8 cellular contexts compared by ENCODE assay signal in genomic region chr12:6745751-6746525, GRCh38. TPM values are rescaled to one million over a fixed set of nuclear protein-coding genes. Genes with fewer than 3 reads are reported as not detected.
DNase-seq lines count a peak whose midpoint lies in the region; ATAC-seq and TF ChIP-seq lines count a peak whose summit lies in the region.

No MANE protein-coding gene starts in this region.

- peak; percentile 96 to 97 for DNase-seq in AML-193 (lab: John Stamatoyannopoulos, UW)
- DNase-seq in HT1080 (ENCODE audit: low read depth), result peak; percentile 26
- DNase-seq in activated CD8-positive, alpha-beta T cell treated with anti-CD3 and anti-CD28 coated beads for 36 hours, result peak; percentile 47
- peak in 1 of 3 donors; percentile 60 for DNase-seq in right lobe of liver
- no peak for DNase-seq in adrenal gland
- no peak for DNase-seq in DMS79 treated with DMSO at 0.1 percent for 48 hours (lab: John Stamatoyannopoulos, UW)
- no peak for DNase-seq in NCI-H2227 treated with DMSO at 0.1 percent for 48 hours (lab: John Stamatoyannopoulos, UW)
- DNase-seq in NCI-H82 (lab: John Stamatoyannopoulos, UW), result no peak

- peak; percentile 86 for ATAC-seq in activated CD8-positive, alpha-beta T cell treated with anti-CD3 and anti-CD28 coated beads for 36 hours
- ATAC-seq in right lobe of liver, result peak; percentile 48 to 71 (median 62)

- H3K9me3 ChIP-seq in right lobe of liver (no peaks in the 10 kb centered on the region), adrenal gland (replicated peaks in 1 of 3) (no peaks in the 10 kb centered on the region)

- no peak for TF ChIP-seq CTCF in activated CD8-positive, alpha-beta T cell treated with anti-CD3 and anti-CD28 coated beads for 36 hours (IDR thresholded peaks at IDR 0.05)
- TF ChIP-seq CTCF in right lobe of liver (IDR thresholded peaks at IDR 0.05) (no peak), adrenal gland (IDR thresholded peaks at IDR 0.05) (no peak)

- intact Hi-C loops in activated CD8-positive, alpha-beta T cell treated with anti-CD3 and anti-CD28 coated beads for 36 hours (cut with micrococcal nuclease), result no loop called here
- intact Hi-C loops in right lobe of liver (cut with DNase I) (no loop called here), adrenal gland (cut with DNase I) (loop anchor here in 1 of 2 donors (5.0 to 10.0 kb wide), 2 partner anchors 36 to 79 kb away; partner anchors contain the start of genes GPR162 and P3H3)

- no peak for TF ChIP-seq POLR2A in right lobe of liver (IDR thresholded peaks at IDR 0.05)
- no peak for TF ChIP-seq POLR2A in adrenal gland (IDR thresholded peaks at IDR 0.05)

- peaks cover 6% of the 10 kb centered on the region for H3K9me3 Mint-ChIP-seq in activated CD8-positive, alpha-beta T cell treated with anti-CD3 and anti-CD28 coated beads for 36 hours

- 30% methylated on average over 6 of the region's 13 CpGs for WGBS in right lobe of liver (ENCODE audit: insufficient coverage, low coverage, low lambda C conversion rate, missing lambda C conversion rate)
- WGBS in adrenal gland, 4 donors, result 62 to 65% (median 65%) methylated on average over 10 to 13 of the region's 13 CpGs

- H3K4me1 ChIP-seq in right lobe of liver, result no peaks in the 10 kb centered on the region
- peaks cover 0 to 2% of the 10 kb centered on the region in 2 donors for H3K4me1 ChIP-seq in adrenal gland (replicated peaks in 1 of 2)

- H3K27ac Mint-ChIP-seq in activated CD8-positive, alpha-beta T cell treated with anti-CD3 and anti-CD28 coated beads for 36 hours, result peak overlapping the region; percentile 90

- POLR2A ChIA-PET in activated CD8-positive, alpha-beta T cell treated with anti-CD3 and anti-CD28 coated beads for 36 hours (lab: Charles Lee), result interaction anchor here (0.6 to 1.6 kb wide), 4 partner anchors 12 to 1335 kb away, joined by 3 to 4 read pairs (median 3); no protein-coding TSS in a partner anchor

- H3K36me3 ChIP-seq in right lobe of liver (peaks cover 0 to 42% (median 24%) of the 10 kb centered on the region in 4 donors), adrenal gland (replicated peaks in 1 of 2) (peaks cover 0 to 49% of the 10 kb centered on the region in 2 donors)

- peaks cover 38% of the 10 kb centered on the region for H3K4me1 Mint-ChIP-seq in activated CD8-positive, alpha-beta T cell treated with anti-CD3 and anti-CD28 coated beads for 36 hours (ENCODE audit: low read depth)

- H3K4me3 ChIP-seq in right lobe of liver, result no peak overlapping the region
- no peak overlapping the region for H3K4me3 ChIP-seq in adrenal gland

- no peaks in the 10 kb centered on the region for H3K27me3 Mint-ChIP-seq in activated CD8-positive, alpha-beta T cell treated with anti-CD3 and anti-CD28 coated beads for 36 hours

- peak overlapping the region in 2 of 3 donors; percentile 24 to 33 for H3K27ac ChIP-seq in right lobe of liver
- peak overlapping the region in 2 of 5 donors; percentile 5 to 81 for H3K27ac ChIP-seq in adrenal gland

- CTCF ChIA-PET in activated CD8-positive, alpha-beta T cell treated with anti-CD3 and anti-CD28 coated beads for 36 hours (lab: Charles Lee), result interaction anchor here (1.0 to 4.0 kb wide), 5 partner anchors 7 to 146 kb away, joined by 3 to 25 read pairs (median 6); partner anchors contain the start of gene MLF2

- H3K36me3 Mint-ChIP-seq in activated CD8-positive, alpha-beta T cell treated with anti-CD3 and anti-CD28 coated beads for 36 hours (ENCODE audit: low read depth), result peaks cover 48% of the 10 kb centered on the region

- no peak overlapping the region for H3K4me3 Mint-ChIP-seq in activated CD8-positive, alpha-beta T cell treated with anti-CD3 and anti-CD28 coated beads for 36 hours

- H3K27me3 ChIP-seq in right lobe of liver (no peaks in the 10 kb centered on the region), adrenal gland (no peaks in the 10 kb centered on the region)

RNA-seq across cellular contexts. Expression of gene MLF2, which starts 7.0 kb away (rescaled TPM):
- 283 and 297 TPM in 2 replicates for total RNA-seq in HT1080 (2014; rRNA removed; shearing (Covaris generic))
- polyA plus RNA-seq in HT1080 (2015; cell fraction: cytosol; rRNA removed), result 284 and 336 TPM in 2 replicates
- 179 and 198 TPM in 2 replicates for polyA plus RNA-seq in HT1080 (2015; cell fraction: nucleus; rRNA removed)
- total RNA-seq in activated CD8-positive, alpha-beta T cell treated with anti-CD3 and anti-CD28 coated beads for 36 hours, result 100 to 1,000 TPM; 149 to 151 TPM
- total RNA-seq in right lobe of liver (100 to 1,000 TPM; 104 to 185 (median 134) TPM), adrenal gland (100 to 1,000 TPM; 135 to 334 (median 233) TPM)
- polyA plus RNA-seq in adrenal gland, result 100 to 1,000 TPM; 181 to 248 (median 233) TPM

RNA-seq across cellular contexts. Expression of gene PTMS, which starts 20.2 kb away (rescaled TPM):
- 105 and 148 TPM in 2 replicates for total RNA-seq in HT1080 (2014; rRNA removed; shearing (Covaris generic))
- 644 and 745 TPM in 2 replicates for polyA plus RNA-seq in HT1080 (2015; cell fraction: cytosol; rRNA removed)
- 238 and 245 TPM in 2 replicates for polyA plus RNA-seq in HT1080 (2015; cell fraction: nucleus; rRNA removed)
- 10 to 100 TPM; 78.6 TPM for total RNA-seq in activated CD8-positive, alpha-beta T cell treated with anti-CD3 and anti-CD28 coated beads for 36 hours
- 100 to 1,000 TPM; 113 to 484 (median 404) TPM for total RNA-seq in right lobe of liver
- 100 to 1,000 TPM in 6 of 8 donors, 10 to 100 TPM in 2; 72.4 to 269 (median 147) TPM for total RNA-seq in adrenal gland
- 1,000 to 10,000 TPM in 1 of 3 donors, 100 to 1,000 TPM in 2; 134 to 1,405 (median 631) TPM for polyA plus RNA-seq in adrenal gland

RNA-seq across cellular contexts. Expression of gene COPS7A, which starts 22.1 kb away (rescaled TPM):
- 97.5 and 97.6 TPM in 2 replicates for total RNA-seq in HT1080 (2014; rRNA removed; shearing (Covaris generic))
- polyA plus RNA-seq in HT1080 (2015; cell fraction: cytosol; rRNA removed), result 89.1 and 91.5 TPM in 2 replicates
- 88.3 and 96.8 TPM in 2 replicates for polyA plus RNA-seq in HT1080 (2015; cell fraction: nucleus; rRNA removed)
- total RNA-seq in activated CD8-positive, alpha-beta T cell treated with anti-CD3 and anti-CD28 coated beads for 36 hours, result 10 to 100 TPM; 35.9 to 38.8 TPM
- total RNA-seq in right lobe of liver (10 to 100 TPM; 26.7 to 49.5 (median 30.6) TPM), adrenal gland (100 to 1,000 TPM in 1 of 8 donors, 10 to 100 TPM in 7; 56.5 to 105 (median 84.0) TPM)
- polyA plus RNA-seq in adrenal gland, result 10 to 100 TPM; 46.5 to 85.1 (median 50.6) TPM

RNA-seq across cellular contexts. Expression of gene LAG3, which starts 26.4 kb away (rescaled TPM):
- total RNA-seq in HT1080 (2014; rRNA removed; shearing (Covaris generic)), result 0.20 and 2.0 TPM in 2 replicates
- polyA plus RNA-seq in HT1080 (2015; cell fraction: cytosol; rRNA removed), result 0.18 and 0.41 TPM in 2 replicates
- 2.2 and 3.1 TPM in 2 replicates for polyA plus RNA-seq in HT1080 (2015; cell fraction: nucleus; rRNA removed)
- total RNA-seq in activated CD8-positive, alpha-beta T cell treated with anti-CD3 and anti-CD28 coated beads for 36 hours, result 100 to 1,000 TPM; 264 to 268 TPM
- total RNA-seq in right lobe of liver (1 to 10 TPM in 4 of 6 experiments, under 1 TPM in 2; 0.18 to 2.3 (median 1.4) TPM), adrenal gland (under 1 TPM in 6 of 8 donors, not detected in 2; 0.21 to 0.96 (median 0.71) TPM)
- polyA plus RNA-seq in adrenal gland, result 1 to 10 TPM in 2 of 3 donors, under 1 TPM in 1; 0.29 to 4.3 (median 2.3) TPM

RNA-seq across cellular contexts. Expression of gene CD4, which starts 43.4 kb away (rescaled TPM):
- total RNA-seq in HT1080 (2014; rRNA removed; shearing (Covaris generic)), result 0.10 TPM in 1 of 2 replicates, not detected in the other
- 0.03 and 0.12 TPM in 2 replicates for polyA plus RNA-seq in HT1080 (2015; cell fraction: cytosol; rRNA removed)
- polyA plus RNA-seq in HT1080 (2015; cell fraction: nucleus; rRNA removed), result 0.16 and 0.35 TPM in 2 replicates
- total RNA-seq in activated CD8-positive, alpha-beta T cell treated with anti-CD3 and anti-CD28 coated beads for 36 hours, result 10 to 100 TPM; 11.1 to 14.1 TPM
- total RNA-seq in right lobe of liver (10 to 100 TPM; 10.0 to 41.6 (median 28.1) TPM), adrenal gland (10 to 100 TPM; 18.4 to 52.8 (median 30.9) TPM)
- polyA plus RNA-seq in adrenal gland, result 10 to 100 TPM in 1 of 3 donors, 1 to 10 TPM in 2; 8.1 to 12.9 (median 9.1) TPM

Comparison
In these comparisons a context has a peak if more than half of its experiments do, and no peak if none do; other contexts are left out.
1. DNase-seq: peak in AML-193 (2 of 2), HT1080 (single experiment) and activated CD8-positive, alpha-beta T cell treated with anti-CD3 and anti-CD28 coated beads for 36 hours (single experiment); none in adrenal gland (0 of 7), DMS79 treated with DMSO at 0.1 percent for 48 hours (single experiment), NCI-H2227 treated with DMSO at 0.1 percent for 48 hours (single experiment) and NCI-H82 (single experiment).